In the genomic region with DNA sequence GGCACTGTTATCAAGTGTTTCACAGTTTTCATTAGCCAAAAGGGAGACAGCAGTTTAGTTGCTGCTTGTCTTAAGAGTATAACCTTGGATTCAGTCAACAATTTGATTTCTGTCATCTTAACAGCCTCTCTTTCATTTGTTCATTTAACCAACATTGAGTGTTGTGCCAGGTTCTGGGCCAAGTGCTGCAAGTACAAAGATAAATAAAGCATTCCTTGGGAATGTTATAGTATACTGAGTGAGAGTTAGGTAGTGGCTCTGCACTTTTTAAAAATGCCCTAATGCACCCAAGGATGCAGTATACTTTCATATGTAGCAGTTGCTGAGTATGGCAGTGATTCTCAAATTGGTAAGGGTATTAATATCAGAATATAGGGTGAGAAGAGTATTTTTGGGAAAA, we compare ENCODE assay signal across 30 cellular contexts.
"Had no signal": no experiment of that assay in that cellular context is flagged by ENCODE, and none has a peak within 500 bp of the region (broad histone marks: within the 10 kb centered on the region; RNA-seq: fewer than 3 reads in every experiment).

No MANE protein-coding gene starts in this region.

- H3K27ac Mint-ChIP-seq: mesothelial cell of epicardium; natural killer cell; nephron progenitor cell; neural progenitor cell; stimulated activated naive B cell treated with anti-CD40 and anti-IgM and Interleukin-4, amounts not matched to agents 10 μg/mL and 1 μg/mL and 100 μg/mL, for 72 hours had no signal

- H3K4me2 ChIP-seq: neural progenitor cell had no signal

- H3K4me1 Mint-ChIP-seq: mesothelial cell of epicardium, nephron progenitor cell, neural progenitor cell had no signal

- H3K36me3 ChIP-seq: ovary, prostate gland, uterus had no signal

- ATAC-seq: left cardiac atrium; left lobe of liver; natural killer cell; right cardiac atrium; sciatic nerve; stimulated activated naive B cell treated with anti-CD40 and anti-IgM and Interleukin-4, amounts not matched to agents 10 μg/mL and 1 μg/mL and 100 μg/mL, for 72 hours; stimulated activated naive CD8-positive, alpha-beta T cell treated with anti-CD3 and anti-CD28 coated beads, Interleukin-15, Interleukin-2, amounts not matched to agents 100 U/mL and 50 U/mL, for 24 hours had no signal

- H2AFZ ChIP-seq: neural progenitor cell had no signal

- H3K27me3 Mint-ChIP-seq: naive B cell; stimulated activated naive B cell treated with anti-CD40 and anti-IgM and Interleukin-4, amounts not matched to agents 10 μg/mL and 1 μg/mL and 100 μg/mL, for 72 hours had no signal

- H3K9ac ChIP-seq: neural progenitor cell had no signal

- H3K27me3 ChIP-seq: neural progenitor cell, ovary, stomach, suprapubic skin, tibial artery, uterus had no signal

- DNase-seq: hippocampal formation; kidney glomerular epithelial cell; left cardiac atrium; lower lobe of right lung; mammary epithelial cell; mesendoderm; naive B cell; natural killer cell; nephron progenitor cell; ovary; retina; right cardiac atrium; stimulated activated CD4-positive, alpha-beta T cell treated with anti-CD3 and anti-CD28 coated beads, Interleukin-12 subunit alpha, Interleukin-12 subunit beta, amount 100 ng/mL, for 4 hours; stimulated activated CD4-positive, alpha-beta T cell treated with anti-CD3 and anti-CD28 coated beads, Interleukin-15, amount 100 ng/mL, for 24 hours; stimulated activated CD4-positive, alpha-beta T cell treated with anti-CD3 and anti-CD28 coated beads, Interleukin-2, amount 100 ng/mL, for 24 hours; stimulated activated CD4-positive, alpha-beta T cell treated with anti-CD3 and anti-CD28 coated beads, Interleukin-4, amount 100 ng/mL, for 1 hour; stimulated activated naive B cell treated with anti-CD40 and anti-IgM and Interleukin-4, amounts not matched to agents 10 μg/mL and 1 μg/mL and 100 μg/mL, for 72 hours; stimulated activated naive CD8-positive, alpha-beta T cell treated with anti-CD3 and anti-CD28 coated beads, Interleukin-15, Interleukin-2, amounts not matched to agents 100 U/mL and 50 U/mL, for 24 hours; stomach; tibial artery; trophoblast cell; uterus had no signal

- H3K4me3 Mint-ChIP-seq: mesothelial cell of epicardium; naive B cell; natural killer cell; nephron progenitor cell; neural progenitor cell; stimulated activated naive B cell treated with anti-CD40 and anti-IgM and Interleukin-4, amounts not matched to agents 10 μg/mL and 1 μg/mL and 100 μg/mL, for 72 hours had no signal

- H3K4me1 ChIP-seq: lower lobe of right lung, neural progenitor cell, prostate gland, stomach, suprapubic skin, tibial artery, uterus had no signal

- H3K9me3 Mint-ChIP-seq: mesothelial cell of epicardium; naive B cell; natural killer cell; nephron progenitor cell; neural progenitor cell; stimulated activated naive B cell treated with anti-CD40 and anti-IgM and Interleukin-4, amounts not matched to agents 10 μg/mL and 1 μg/mL and 100 μg/mL, for 72 hours had no signal

- H3K4me3 ChIP-seq: lower lobe of right lung, neural progenitor cell, ovary, prostate gland, skin epidermis, stomach, suprapubic skin, thoracic aorta, tibial artery, uterus had no signal

- H3K9me3 ChIP-seq: lower lobe of right lung, ovary, prostate gland, stomach, suprapubic skin, thoracic aorta, tibial artery, uterus had no signal

- H3K27ac ChIP-seq: lower lobe of right lung, neural progenitor cell, ovary, prostate gland, skin epidermis, stomach, suprapubic skin, thoracic aorta, tibial artery, uterus had no signal
